In genomic region chr11:62574363-62575057, GRCh38 we compare ENCODE assay signal across 1 cellular context.
TF ChIP-seq lines count a peak whose summit lies in the region.

No MANE protein-coding gene starts in this region.

TF ChIP-seq in GM12878, 131 proteins besides CTCF, POLR2A, EP300 and RAD21:
- peak; percentile 12; the same call in 1 of the 2 replicates for TF ChIP-seq RUNX3 (IDR thresholded peaks at IDR 0.05; ENCODE audit: low read length)
- TF ChIP-seq, protein P1, sequence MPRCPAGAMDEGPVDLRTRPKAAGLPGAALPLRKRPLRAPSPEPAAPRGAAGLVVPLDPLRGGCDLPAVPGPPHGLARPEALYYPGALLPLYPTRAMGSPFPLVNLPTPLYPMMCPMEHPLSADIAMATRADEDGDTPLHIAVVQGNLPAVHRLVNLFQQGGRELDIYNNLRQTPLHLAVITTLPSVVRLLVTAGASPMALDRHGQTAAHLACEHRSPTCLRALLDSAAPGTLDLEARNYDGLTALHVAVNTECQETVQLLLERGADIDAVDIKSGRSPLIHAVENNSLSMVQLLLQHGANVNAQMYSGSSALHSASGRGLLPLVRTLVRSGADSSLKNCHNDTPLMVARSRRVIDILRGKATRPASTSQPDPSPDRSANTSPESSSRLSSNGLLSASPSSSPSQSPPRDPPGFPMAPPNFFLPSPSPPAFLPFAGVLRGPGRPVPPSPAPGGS (IDR thresholded peaks at IDR 0.05; ENCODE audit: borderline replicate concordance, insufficient read depth, low read depth, low read length, poor library complexity, severe bottlenecking), result no peak
- TF ChIP-seq EED (IDR thresholded peaks at IDR 0.05; ENCODE audit: low read depth), result no peak
- TF ChIP-seq POLR2AphosphoS2 (IDR thresholded peaks at IDR 0.05; ENCODE audit: low read depth, low read length), result no peak; the same call in 1 of the 2 replicates
- TF ChIP-seq MEF2A (IDR thresholded peaks at IDR 0.05; ENCODE audit: insufficient read depth, low read depth, low read length), result no peak
- no peak; the same call in 1 of the 2 replicates for TF ChIP-seq ZNF207 (IDR thresholded peaks at IDR 0.05; ENCODE audit: borderline replicate concordance)
- peak; percentile 75 for TF ChIP-seq LARP7 (IDR thresholded peaks at IDR 0.05)
- no peak for TF ChIP-seq ETV6 (conservative IDR thresholded peaks at IDR 0.05 in 1 of 2, IDR thresholded peaks at IDR 0.05 in 1 of 2; ENCODE audit: borderline replicate concordance in 1 of 2, low read depth in 1 of 2)
- TF ChIP-seq PML (IDR thresholded peaks at IDR 0.05; ENCODE audit: low read length), result 0 out of 2 replicates have a peak, but pooled peaks have one; percentile 14
- TF ChIP-seq, protein P2, sequence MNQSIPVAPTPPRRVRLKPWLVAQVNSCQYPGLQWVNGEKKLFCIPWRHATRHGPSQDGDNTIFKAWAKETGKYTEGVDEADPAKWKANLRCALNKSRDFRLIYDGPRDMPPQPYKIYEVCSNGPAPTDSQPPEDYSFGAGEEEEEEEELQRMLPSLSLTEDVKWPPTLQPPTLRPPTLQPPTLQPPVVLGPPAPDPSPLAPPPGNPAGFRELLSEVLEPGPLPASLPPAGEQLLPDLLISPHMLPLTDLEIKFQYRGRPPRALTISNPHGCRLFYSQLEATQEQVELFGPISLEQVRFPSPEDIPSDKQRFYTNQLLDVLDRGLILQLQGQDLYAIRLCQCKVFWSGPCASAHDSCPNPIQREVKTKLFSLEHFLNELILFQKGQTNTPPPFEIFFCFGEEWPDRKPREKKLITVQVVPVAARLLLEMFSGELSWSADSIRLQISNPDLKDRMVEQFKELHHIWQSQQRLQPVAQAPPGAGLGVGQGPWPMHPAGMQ (IDR thresholded peaks at IDR 0.05; ENCODE audit: borderline replicate concordance), result no peak
- TF ChIP-seq SMARCA5 (IDR thresholded peaks at IDR 0.05), result 0 out of 2 replicates have a peak, but pooled peaks have one; percentile 18
- peak; percentile 85; the same call in 1 of the 2 replicates for TF ChIP-seq MTA3 (IDR thresholded peaks at IDR 0.05; ENCODE audit: borderline replicate concordance, low read length)
- peak; percentile 44 for TF ChIP-seq HDAC6 (IDR thresholded peaks at IDR 0.05; ENCODE audit: unreplicated experiment)
- TF ChIP-seq STAT1 (conservative IDR thresholded peaks at IDR 0.05), result 0 out of 2 replicates have a peak, but pooled peaks have one; percentile 61
- TF ChIP-seq NR2C1 (IDR thresholded peaks at IDR 0.05), result no peak
- TF ChIP-seq, protein P3, sequence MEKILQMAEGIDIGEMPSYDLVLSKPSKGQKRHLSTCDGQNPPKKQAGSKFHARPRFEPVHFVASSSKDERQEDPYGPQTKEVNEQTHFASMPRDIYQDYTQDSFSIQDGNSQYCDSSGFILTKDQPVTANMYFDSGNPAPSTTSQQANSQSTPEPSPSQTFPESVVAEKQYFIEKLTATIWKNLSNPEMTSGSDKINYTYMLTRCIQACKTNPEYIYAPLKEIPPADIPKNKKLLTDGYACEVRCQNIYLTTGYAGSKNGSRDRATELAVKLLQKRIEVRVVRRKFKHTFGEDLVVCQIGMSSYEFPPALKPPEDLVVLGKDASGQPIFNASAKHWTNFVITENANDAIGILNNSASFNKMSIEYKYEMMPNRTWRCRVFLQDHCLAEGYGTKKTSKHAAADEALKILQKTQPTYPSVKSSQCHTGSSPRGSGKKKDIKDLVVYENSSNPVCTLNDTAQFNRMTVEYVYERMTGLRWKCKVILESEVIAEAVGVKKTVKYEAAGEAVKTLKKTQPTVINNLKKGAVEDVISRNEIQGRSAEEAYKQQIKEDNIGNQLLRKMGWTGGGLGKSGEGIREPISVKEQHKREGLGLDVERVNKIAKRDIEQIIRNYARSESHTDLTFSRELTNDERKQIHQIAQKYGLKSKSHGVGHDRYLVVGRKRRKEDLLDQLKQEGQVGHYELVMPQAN (conservative IDR thresholded peaks at IDR 0.05), result peak; percentile 78; the same call in 1 of the 2 replicates
- TF ChIP-seq ZNF687 (IDR thresholded peaks at IDR 0.05), result peak; percentile 39; the same call in 1 of the 2 replicates
- TF ChIP-seq TCF7 (IDR thresholded peaks at IDR 0.05; ENCODE audit: borderline replicate concordance), result no peak
- TF ChIP-seq RCOR1 (conservative IDR thresholded peaks at IDR 0.05; ENCODE audit: low read depth, low read length), result no peak
- no peak for TF ChIP-seq SIX5 (IDR thresholded peaks at IDR 0.05; ENCODE audit: low read depth, low read length, severe bottlenecking)
- TF ChIP-seq BRCA1 (IDR thresholded peaks at IDR 0.05; ENCODE audit: low read depth, low read length), result no peak
- 0 out of 2 replicates have a peak, but pooled peaks have one; percentile 6 for TF ChIP-seq RB1 (IDR thresholded peaks at IDR 0.05; ENCODE audit: borderline replicate concordance)
- no peak for TF ChIP-seq PRDM15 (CRISPR knock-in tag; IDR thresholded peaks at IDR 0.05)
- TF ChIP-seq ZNF384 (IDR thresholded peaks at IDR 0.05; ENCODE audit: borderline replicate concordance, low read depth, low read length), result no peak
- no peak for TF ChIP-seq CHD4 (IDR thresholded peaks at IDR 0.05)
- TF ChIP-seq EGR1 (IDR thresholded peaks at IDR 0.05; ENCODE audit: borderline replicate concordance in 1 of 2, low read depth in 2 of 2, low read length in 2 of 2), result 0 out of 3 replicates have a peak, but pooled peaks of 1 of the 2 experiments have one; percentile 18
- no peak for TF ChIP-seq E2F4 (IDR thresholded peaks at IDR 0.05; ENCODE audit: low read depth, low read length)
- TF ChIP-seq ZNF217 (IDR thresholded peaks at IDR 0.05), result no peak
- no peak for TF ChIP-seq MXI1 (IDR thresholded peaks at IDR 0.05; ENCODE audit: low read depth, low read length)
